Comparison of ENCODE assay signal across 8 cellular contexts in genomic region chr2:53913721-53914120, GRCh38. TPM values are rescaled to one million over a fixed set of nuclear protein-coding genes. Genes with fewer than 3 reads are reported as not detected.
DNase-seq lines count a peak whose midpoint lies in the region; ATAC-seq, FAIRE-seq and TF ChIP-seq lines count a peak whose summit lies in the region.

No MANE protein-coding gene starts in this region.

- no peak for TF ChIP-seq POLR2A in GM12891 (IDR thresholded peaks at IDR 0.05; ENCODE audit: low read depth, low read length)

- ATAC-seq in GM21717 (IDR thresholded peaks at IDR 0.05; ENCODE audit: unreplicated experiment), result peak; percentile 92

- DNase-seq in GM12891 (ENCODE audit: insufficient read length, low spot score), result peak; percentile 8
- DNase-seq in M059J (ENCODE audit: low read depth), result peak; percentile 47
- DNase-seq in dermis blood vessel endothelial cell, result peak; percentile 81
- DNase-seq in stromal cell of bone marrow (ENCODE audit: low read depth), result peak; percentile 31
- DNase-seq in NCI-H2029 (lab: John Stamatoyannopoulos, UW), result no peak
- DNase-seq in NCI-H748 (lab: John Stamatoyannopoulos, UW; ENCODE audit: unreplicated experiment), result no peak
- no peak for DNase-seq in NCI-H2171 (lab: John Stamatoyannopoulos, UW)

- FAIRE-seq in GM12891 (lab: Jason Lieb, UNC), result peak; percentile 81

TF ChIP-seq in GM12891, 5 proteins besides CTCF, POLR2A, EP300 and RAD21:
- TF ChIP-seq POU2F2 (IDR thresholded peaks at IDR 0.05; ENCODE audit: low read depth, low read length) (no peak), SPI1 (IDR thresholded peaks at IDR 0.05; ENCODE audit: low read depth, low read length) (no peak), PAX5 (IDR thresholded peaks at IDR 0.05; ENCODE audit: insufficient read depth, low read length, severe bottlenecking) (no peak), TAF1 (IDR thresholded peaks at IDR 0.05; ENCODE audit: low read depth, low read length) (no peak), POLR2AphosphoS5 (IDR thresholded peaks at IDR 0.05; ENCODE audit: low read depth, low read length) (no peak)

RNA-seq across cellular contexts. Expression of gene GPR75, which starts 54.0 kb away (rescaled TPM):
- polyA plus RNA-seq in GM12891 (2012; ENCODE audit: low read depth, missing spikeins), result 0.72 TPM
- 1.0 and 2.7 TPM in 2 replicates for total RNA-seq in M059J (2014; rRNA removed; shearing (Covaris generic))
- total RNA-seq in dermis blood vessel endothelial cell, result 1.6 and 1.9 TPM in 2 replicates

RNA-seq across cellular contexts. Expression of gene PSME4, which starts 57.1 kb away (rescaled TPM):
- polyA plus RNA-seq in GM12891 (2012; ENCODE audit: low read depth, missing spikeins), result 20.6 TPM
- total RNA-seq in M059J (2014; rRNA removed; shearing (Covaris generic)), result 18.9 and 40.9 TPM in 2 replicates
- total RNA-seq in dermis blood vessel endothelial cell, result 30.0 and 71.6 TPM in 2 replicates

Comparison
In these comparisons a context has a peak if more than half of its experiments do, and no peak if none do; other contexts are left out.
1. DNase-seq: peak in GM12891 (single experiment), M059J (single experiment), dermis blood vessel endothelial cell (single experiment) and stromal cell of bone marrow (single experiment); none in NCI-H2029 (single experiment), NCI-H748 (single experiment) and NCI-H2171 (single experiment).